In the genomic region with DNA sequence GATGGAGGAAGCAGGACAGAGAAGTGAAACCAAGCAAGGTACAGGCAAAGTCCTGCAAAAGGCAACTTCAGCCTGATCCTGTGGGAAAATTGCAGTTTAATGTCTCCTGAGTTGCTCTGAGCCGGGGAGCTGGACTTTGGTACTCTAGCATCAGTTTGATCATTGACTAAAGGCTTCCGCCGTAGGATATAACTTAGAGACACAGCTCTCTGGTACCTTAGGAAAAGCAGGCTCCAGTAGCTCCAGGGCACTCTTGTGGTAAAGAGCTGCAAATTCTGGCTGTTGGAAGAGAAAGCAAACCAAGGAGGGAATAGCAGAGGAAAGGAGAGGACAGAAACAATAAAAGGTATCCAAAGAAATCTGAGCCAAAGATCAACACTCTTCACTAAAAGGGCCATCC, we compare ENCODE assay signal across 17 cellular contexts.
DNase-seq lines count a peak whose midpoint lies in the region; ATAC-seq and TF ChIP-seq lines count a peak whose summit lies in the region.
"Had no signal": no experiment of that assay in that cellular context is flagged by ENCODE, and none has a peak within 500 bp of the region (broad histone marks: within the 10 kb centered on the region; RNA-seq: fewer than 3 reads in every experiment).

No MANE protein-coding gene starts in this region.

- H3K9me3 ChIP-seq in BE2C (no peaks in the 10 kb centered on the region), neural progenitor cell (ENCODE audit: low read depth) (no peaks in the 10 kb centered on the region)

- H3K4me1 Mint-ChIP-seq in neural progenitor cell: no peaks in the 10 kb centered on the region

- DNase-seq in BE2C (no peak), SK-N-DZ (ENCODE audit: low spot score) (peak; percentile 28), iPS-NIHi7 (ENCODE audit: extremely low spot score) (peak; percentile 13), neural progenitor cell (ENCODE audit: low spot score) (peak; percentile 3), dermis blood vessel endothelial cell (no peak), KG1 (lab: John Stamatoyannopoulos, UW) (no peak)
- DNase-seq: Calu3; CD4-positive, alpha-beta T cell; GOT3; KBM-7; NCI-H1105 treated with DMSO at 0.1 percent for 48 hours; NCI-H187; NCI-H345; PC-9 had no signal

- peak overlapping the region; percentile 69 for H2AFZ ChIP-seq in neural progenitor cell (replicated peaks)
- H2AFZ ChIP-seq: PC-9 had no signal

- H4K20me1 ChIP-seq in neural progenitor cell (ENCODE audit: low read depth): no peaks in the 10 kb centered on the region

- no peaks in the 10 kb centered on the region for H3K36me3 Mint-ChIP-seq in neural progenitor cell

- H3K79me2 ChIP-seq in neural progenitor cell (ENCODE audit: low read depth): no peaks in the 10 kb centered on the region

- H3K27me3 ChIP-seq in BE2C (peaks cover 12% of the 10 kb centered on the region), neural progenitor cell (no peaks in the 10 kb centered on the region)

- TF ChIP-seq CTCF in BE2C (IDR thresholded peaks at IDR 0.05; ENCODE audit: low read depth, low read length) (0 out of 2 replicates have a peak, but pooled peaks have one; percentile 19), neural progenitor cell (IDR thresholded peaks at IDR 0.05) (no peak)

- no peak overlapping the region for H3K9ac ChIP-seq in neural progenitor cell

- no peaks in the 10 kb centered on the region for H3K36me3 ChIP-seq in BE2C
- no peaks in the 10 kb centered on the region for H3K36me3 ChIP-seq in neural progenitor cell

- H3F3A ChIP-seq in neural progenitor cell (ENCODE audit: low read depth): no peaks in the 10 kb centered on the region

- no peak overlapping the region for H3K27ac ChIP-seq in neural progenitor cell
- H3K27ac ChIP-seq: PC-9, RWPE1 had no signal

- H3K4me1 ChIP-seq in BE2C (peaks cover 4% of the 10 kb centered on the region), neural progenitor cell (no peaks in the 10 kb centered on the region)

- H3K4me3 ChIP-seq in BE2C (ENCODE audit: low read depth, low read length) (0 out of 2 replicates have a peak overlapping the region, but pooled peaks have one; percentile 9), neural progenitor cell (no peak overlapping the region)
- H3K4me3 ChIP-seq: GM12878, PC-9 had no signal

- no peaks in the 10 kb centered on the region for H3K9me3 Mint-ChIP-seq in neural progenitor cell

- ATAC-seq in GM19397 (IDR thresholded peaks at IDR 0.05; ENCODE audit: unreplicated experiment): no peak
- ATAC-seq: GM12878 had no signal

- H3K4me3 Mint-ChIP-seq in neural progenitor cell: no peak overlapping the region
- H3K4me3 Mint-ChIP-seq: CD4-positive, alpha-beta T cell had no signal

- H3K27ac Mint-ChIP-seq in neural progenitor cell: no peak overlapping the region
- H3K27ac Mint-ChIP-seq: CD4-positive, alpha-beta T cell had no signal

- H3K27me3 Mint-ChIP-seq in neural progenitor cell (ENCODE audit: insufficient read depth, low read depth): no peaks in the 10 kb centered on the region
- H3K27me3 Mint-ChIP-seq: CD4-positive, alpha-beta T cell had no signal

- no peak overlapping the region for H3K4me2 ChIP-seq in neural progenitor cell
- H3K4me2 ChIP-seq: PC-9 had no signal

Comparison
In these comparisons a context has a peak if more than half of its experiments do, and no peak if none do; other contexts are left out.
1. DNase-seq: peak in SK-N-DZ (single experiment), iPS-NIHi7 (single experiment) and neural progenitor cell (single experiment); none in BE2C (single experiment), dermis blood vessel endothelial cell (single experiment) and KG1 (single experiment).